In the genomic region with DNA sequence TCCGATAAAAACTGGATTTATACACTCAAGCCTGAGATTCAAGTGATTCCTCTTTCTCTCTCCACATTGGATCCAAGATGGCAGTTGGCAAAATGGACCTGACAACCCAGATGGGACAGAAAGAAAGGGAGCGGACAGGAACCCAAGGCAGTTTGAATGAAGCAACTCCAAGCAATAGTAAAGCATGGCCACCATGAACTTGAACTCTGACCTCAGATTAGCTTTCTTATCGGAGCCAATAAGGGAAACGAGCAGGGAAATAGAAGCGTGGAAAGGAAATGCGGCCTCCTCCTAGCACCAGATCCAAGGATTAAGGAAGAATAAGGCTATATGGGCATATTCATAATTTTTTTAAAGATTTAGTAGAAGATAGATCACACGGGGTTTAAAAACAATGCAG, we compare ENCODE assay signal across 35 cellular contexts.
"Had no signal": no experiment of that assay in that cellular context is flagged by ENCODE, and none has a peak within 500 bp of the region (broad histone marks: within the 10 kb centered on the region; RNA-seq: fewer than 3 reads in every experiment).

No MANE protein-coding gene starts in this region.

- H3K9me3 ChIP-seq: MG63 had no signal

- H3K4me3 ChIP-seq: MG63 had no signal

- DNase-seq: Karpas-422, Kasumi-1, MG63, MM.1S, MV-4-11, NCI-H1048, NCI-H1092, NCI-H1092 treated with DMSO at 0.1 percent for 48 hours, NCI-H1105, NCI-H1105 treated with DMSO at 0.1 percent for 48 hours, NCI-H1417, NCI-H1417 treated with DMSO at 0.1 percent for 48 hours, NCI-H1436, NCI-H1436 treated with DMSO at 0.1 percent for 48 hours, NCI-H146, NCI-H1694, NCI-H1694 treated with DMSO at 0.1 percent for 48 hours, NCI-H187, NCI-H187 treated with DMSO at 0.1 percent for 48 hours, NCI-H1930, NCI-H2029, NCI-H2029 treated with DMSO at 0.1 percent for 48 hours, NCI-H2081, NCI-H2081 treated with DMSO at 0.1 percent for 48 hours, NCI-H2107, NCI-H2171, NCI-H2171 treated with DMSO at 0.1 percent for 48 hours, NCI-H2227 treated with DMSO at 0.1 percent for 48 hours, NCI-H226, NCI-H345, NCI-H446, NCI-H446 treated with DMSO at 0.1 percent for 48 hours, NCI-H510A, NCI-H510A treated with DMSO at 0.1 percent for 48 hours, NCI-H524 had no signal

- H3K36me3 ChIP-seq: MG63 had no signal

- H3K27me3 ChIP-seq: MG63 had no signal
